ENCODE assay signal across 11 cellular contexts in the genomic region with DNA sequence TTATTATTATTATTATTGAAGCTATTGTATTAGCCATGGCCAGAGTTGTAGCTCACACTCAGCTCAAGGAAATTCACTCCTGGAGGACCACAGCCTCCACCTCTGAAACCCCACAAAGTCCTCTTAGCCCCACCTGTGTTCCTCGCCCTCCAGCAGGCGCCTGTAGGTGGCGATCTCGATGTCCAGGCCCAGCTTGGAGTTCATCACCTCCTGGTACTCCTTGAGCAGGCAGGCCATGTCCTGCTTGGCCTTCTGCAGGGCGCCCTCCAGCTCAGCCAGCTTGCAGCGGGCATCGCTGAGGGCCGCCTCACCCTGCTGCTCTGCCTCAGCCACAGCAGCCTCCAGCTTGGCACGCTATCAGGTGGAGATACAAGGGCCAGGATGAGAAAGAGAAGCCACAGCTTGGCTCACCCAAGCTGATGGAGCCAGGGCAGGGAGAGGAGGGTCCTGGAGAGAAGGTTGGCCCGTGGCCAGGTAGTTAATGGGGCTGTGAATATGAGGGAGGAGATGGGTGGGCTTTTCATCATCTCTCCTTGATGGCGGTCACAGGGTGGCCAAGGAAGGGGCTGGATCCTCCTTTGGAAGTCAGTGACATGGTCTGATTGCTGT. TPM values are rescaled to one million over a fixed set of nuclear protein-coding genes. Genes with fewer than 3 reads are reported as not detected.
DNase-seq lines count a peak whose midpoint lies in the region; ATAC-seq and TF ChIP-seq lines count a peak whose summit lies in the region.
"Had no signal": no experiment of that assay in that cellular context is flagged by ENCODE, and none has a peak within 500 bp of the region (broad histone marks: within the 10 kb centered on the region; RNA-seq: fewer than 3 reads in every experiment).

No MANE protein-coding gene starts in this region.

- no peaks in the 10 kb centered on the region for H3K9me3 ChIP-seq in CD8-positive, alpha-beta T cell (ENCODE audit: low read length)
- H3K9me3 ChIP-seq: mucosa of descending colon, vagina had no signal

- POLR2A ChIA-PET in CD8-positive, alpha-beta T cell (lab: Charles Lee) = interaction anchor here (2.3 kb wide), 1 partner anchor 11 kb away, joined by 6 read pairs; no protein-coding TSS in a partner anchor

- H3K4me3 ChIP-seq in fibroblast of villous mesenchyme (ENCODE audit: low read depth, low read length) = no peak overlapping the region
- H3K4me3 ChIP-seq in CD8-positive, alpha-beta T cell (ENCODE audit: low read depth, low read length) = no peak overlapping the region
- H3K4me3 ChIP-seq: mucosa of descending colon, vagina had no signal

- H3K36me3 ChIP-seq in CD8-positive, alpha-beta T cell (ENCODE audit: insufficient read depth, low read length) = no peaks in the 10 kb centered on the region
- H3K36me3 ChIP-seq: vagina had no signal

- DNase-seq in RPMI8226 (peak; percentile 49), fibroblast of villous mesenchyme (ENCODE audit: low read depth) (no peak), left colon (no peak), COR-L47 (lab: John Stamatoyannopoulos, UW) (no peak)
- DNase-seq in CD8-positive, alpha-beta T cell = no peak
- DNase-seq: mucosa of descending colon, NCI-H510A treated with DMSO at 0.1 percent for 48 hours had no signal

- no peaks in the 10 kb centered on the region for H3K27me3 ChIP-seq in CD8-positive, alpha-beta T cell (ENCODE audit: insufficient read depth, low read length)
- H3K27me3 ChIP-seq: vagina had no signal

- H3K27ac ChIP-seq in C4-2B = no peak overlapping the region
- H3K27ac ChIP-seq in CD8-positive, alpha-beta T cell (ENCODE audit: low read depth, low read length) = no peak overlapping the region
- H3K27ac ChIP-seq: vagina had no signal

- no peaks in the 10 kb centered on the region for H3K36me3 Mint-ChIP-seq in CD8-positive, alpha-beta T cell

- ATAC-seq in CD8-positive, alpha-beta T cell = no peak
- ATAC-seq in left colon (no peak), HG02571 (IDR thresholded peaks at IDR 0.05; ENCODE audit: unreplicated experiment) (no peak)
- ATAC-seq: mucosa of descending colon had no signal

- peaks cover 8% of the 10 kb centered on the region for H3K27me3 Mint-ChIP-seq in CD8-positive, alpha-beta T cell (ENCODE audit: low read depth)

- no peak overlapping the region for H3K4me3 Mint-ChIP-seq in CD8-positive, alpha-beta T cell

- TF ChIP-seq CTCF in C4-2B (conservative IDR thresholded peaks at IDR 0.05) = peak; percentile 60
- TF ChIP-seq CTCF in GM12873 (IDR thresholded peaks at IDR 0.05; ENCODE audit: insufficient read depth, low read depth, low read length, missing control alignments) = peak; percentile 57
- peak; percentile 22 for TF ChIP-seq CTCF in fibroblast of villous mesenchyme (IDR thresholded peaks at IDR 0.05; ENCODE audit: insufficient read depth, low read depth, low read length)
- TF ChIP-seq CTCF in CD8-positive, alpha-beta T cell (IDR thresholded peaks at IDR 0.05) = no peak

- H3K4me1 ChIP-seq in CD8-positive, alpha-beta T cell (ENCODE audit: insufficient read depth, low read length) = peaks cover 26% of the 10 kb centered on the region
- H3K4me1 ChIP-seq: vagina had no signal

- no peak overlapping the region for H3K27ac Mint-ChIP-seq in CD8-positive, alpha-beta T cell

- no peaks in the 10 kb centered on the region for H3K9me3 Mint-ChIP-seq in CD8-positive, alpha-beta T cell

- peaks cover 31% of the 10 kb centered on the region for H3K4me1 Mint-ChIP-seq in CD8-positive, alpha-beta T cell (ENCODE audit: low read depth)

- CTCF ChIA-PET in CD8-positive, alpha-beta T cell (lab: Charles Lee) = interaction anchor here (0.7 to 5.5 kb wide), 4 partner anchors 9 to 26 kb away, joined by 3 to 32 read pairs (median 4); no protein-coding TSS in a partner anchor

- intact Hi-C loops in CD8-positive, alpha-beta T cell (cut with DNase I, micrococcal nuclease) = no loop called here
- intact Hi-C loops in left colon (cut with DNase I, micrococcal nuclease) = no loop called here

RNA-seq across cellular contexts. Expression of a gene that starts 5.1 kb away (rescaled TPM):
- total RNA-seq in fibroblast of villous mesenchyme = not detected in 2 replicates
- total RNA-seq in CD8-positive, alpha-beta T cell = not detected
- total RNA-seq in left colon = not detected
- total RNA-seq: mucosa of descending colon, vagina had no signal

RNA-seq across cellular contexts. Expression of a gene that starts 23.2 kb away (rescaled TPM):
- not detected in 2 replicates for total RNA-seq in fibroblast of villous mesenchyme
- total RNA-seq in CD8-positive, alpha-beta T cell = not detected
- not detected for total RNA-seq in left colon
- total RNA-seq: mucosa of descending colon, vagina had no signal

RNA-seq across cellular contexts. Expression of a gene that starts 41.0 kb away (rescaled TPM):
- total RNA-seq in fibroblast of villous mesenchyme (not detected in 2 replicates), left colon (not detected)
- total RNA-seq in CD8-positive, alpha-beta T cell = not detected
- total RNA-seq: mucosa of descending colon, vagina had no signal

RNA-seq across cellular contexts. Expression of a gene that starts 43.9 kb away (rescaled TPM):
- total RNA-seq in fibroblast of villous mesenchyme (not detected in 2 replicates), left colon (not detected)
- total RNA-seq in CD8-positive, alpha-beta T cell = not detected
- total RNA-seq: mucosa of descending colon, vagina had no signal
